In the genomic region with DNA sequence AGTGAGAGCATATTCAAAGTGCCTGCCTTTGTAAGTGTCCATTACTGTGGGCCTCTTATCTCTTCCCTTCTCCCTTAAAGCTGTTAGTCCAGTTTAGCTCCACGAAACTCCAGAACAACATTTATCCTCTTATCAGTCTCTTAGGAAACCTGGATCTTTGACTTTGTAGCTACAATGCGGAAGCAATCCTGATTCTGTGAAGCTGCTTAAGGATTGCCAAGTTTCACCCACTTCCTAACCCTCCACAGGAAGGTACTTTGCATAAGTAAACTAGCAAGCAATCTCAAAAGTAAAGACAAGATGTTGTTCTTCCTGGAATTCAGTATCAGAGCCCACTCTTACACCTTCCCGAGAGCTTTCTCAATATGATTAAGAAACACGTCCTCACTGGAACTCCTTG, we compare ENCODE assay signal across 21 cellular contexts.
A peak's percentile ranks its signal among the peaks of the same experiment; 100 is the strongest.
DNase-seq lines count a peak whose midpoint lies in the region; ATAC-seq and TF ChIP-seq lines count a peak whose summit lies in the region.
"Had no signal": no experiment of that assay in that cellular context is flagged by ENCODE, and none has a peak within 500 bp of the region (broad histone marks: within the 10 kb centered on the region; RNA-seq: fewer than 3 reads in every experiment).

No MANE protein-coding gene starts in this region.

- H3K9me3 Mint-ChIP-seq in endodermal cell (peaks cover 8% of the 10 kb centered on the region), progenitor cell of endocrine pancreas (ENCODE audit: low read depth) (no peaks in the 10 kb centered on the region)
- H3K9me3 Mint-ChIP-seq: HFFc6 had no signal

- no peak overlapping the region for H3K4me2 ChIP-seq in SK-N-SH

- H3K4me1 Mint-ChIP-seq in endodermal cell, result peaks cover 60% of the 10 kb centered on the region
- peaks cover 21% of the 10 kb centered on the region for H3K4me1 Mint-ChIP-seq in progenitor cell of endocrine pancreas (ENCODE audit: low read depth)

- H3K36me3 ChIP-seq in endodermal cell (ENCODE audit: control insufficient read depth, insufficient read depth, low read length), result no peaks in the 10 kb centered on the region
- no peaks in the 10 kb centered on the region for H3K36me3 ChIP-seq in lower lobe of right lung
- no peaks in the 10 kb centered on the region for H3K36me3 ChIP-seq in SK-N-SH (replicated peaks in 1 of 2; ENCODE audit: control insufficient read depth in 1 of 2, insufficient read depth in 2 of 2, low read length in 1 of 2)

- H3K4me1 ChIP-seq in endodermal cell (ENCODE audit: control insufficient read depth, insufficient read depth, low read length) (peaks cover 3% of the 10 kb centered on the region), lower lobe of right lung (no peaks in the 10 kb centered on the region), SK-N-SH (ENCODE audit: control insufficient read depth in 1 of 2, insufficient read depth in 2 of 2, low read depth in 1 of 2, low read length in 1 of 2) (peaks cover 0 to 7% of the 10 kb centered on the region in 2 experiments; a peak in 2 of 4 replicates)

- ATAC-seq in lower lobe of right lung (peak; percentile 93 to 96), sciatic nerve (no peak)
- ATAC-seq: Right ventricle myocardium inferior had no signal

- H3K9me3 ChIP-seq in endodermal cell (ENCODE audit: control insufficient read depth, low read length) (peaks cover 14% of the 10 kb centered on the region), lower lobe of right lung (no peaks in the 10 kb centered on the region), SK-N-SH (no peaks in the 10 kb centered on the region)

- peaks cover 32% of the 10 kb centered on the region for H3K27me3 ChIP-seq in endodermal cell (ENCODE audit: control insufficient read depth, insufficient read depth, low read length, poor library complexity, severe bottlenecking)
- H3K27me3 ChIP-seq in lower lobe of right lung (ENCODE audit: low read depth), result no peaks in the 10 kb centered on the region
- H3K27me3 ChIP-seq in SK-N-SH (ENCODE audit: insufficient read depth), result no peaks in the 10 kb centered on the region

- H3K79me2 ChIP-seq in SK-N-SH (ENCODE audit: insufficient read depth), result no peaks in the 10 kb centered on the region

- H3K9me2 ChIP-seq in SK-N-SH, result no peaks in the 10 kb centered on the region

- no peak overlapping the region for H2AFZ ChIP-seq in SK-N-SH (ENCODE audit: low read depth)

- no peaks in the 10 kb centered on the region for H3F3A ChIP-seq in SK-N-SH (replicated peaks; ENCODE audit: insufficient read depth)

- no peak overlapping the region for H3K4me3 Mint-ChIP-seq in endodermal cell
- H3K4me3 Mint-ChIP-seq in progenitor cell of endocrine pancreas (ENCODE audit: low read depth), result no peak overlapping the region
- H3K4me3 Mint-ChIP-seq: HFFc6 had no signal

- no peaks in the 10 kb centered on the region for H3K36me3 Mint-ChIP-seq in endodermal cell (ENCODE audit: low read depth)
- no peaks in the 10 kb centered on the region for H3K36me3 Mint-ChIP-seq in progenitor cell of endocrine pancreas (ENCODE audit: insufficient read depth)

- CTCF ChIA-PET in SK-N-SH (lab: Yijun Ruan, JAX), result interaction anchor here (0.6 to 1.1 kb wide), 4 partner anchors 11 to 321 kb away, joined by 3 to 4 read pairs (median 3); no protein-coding TSS in a partner anchor

- intact Hi-C loops in lower lobe of right lung (cut with DNase I), result no loop called here
- intact Hi-C loops in sciatic nerve (cut with DNase I), result no loop called here

- 60 to 84% methylated on average over 2 to 4 of the region's 4 CpGs for WGBS in endodermal cell (ENCODE audit: insufficient coverage in 1 of 2, insufficient read length in 1 of 2), 2 experiments
- WGBS in SK-N-SH (ENCODE audit: low lambda C conversion rate), result 32% methylated on average over 4 of the region's 4 CpGs

- peak; percentile 43 for DNase-seq in amniotic epithelial cell (ENCODE audit: low read depth)
- DNase-seq in endodermal cell, result no peak
- no peak for DNase-seq in lower lobe of right lung
- no peak for DNase-seq in progenitor cell of endocrine pancreas (ENCODE audit: low spot score, unreplicated experiment)
- no peak for DNase-seq in foreskin melanocyte
- DNase-seq in sciatic nerve (ENCODE audit: low spot score), result no peak
- DNase-seq in NCI-H2196 treated with DMSO at 0.1 percent for 48 hours (lab: John Stamatoyannopoulos, UW; ENCODE audit: unreplicated experiment), result no peak
- no peak for DNase-seq in SK-N-SH
- DNase-seq: AML-193; DMS79 treated with DMSO at 0.1 percent for 48 hours; H7; HFFc6; IMR-90; NCI-H1436; NCI-H1930; NCI-H446; NCI-H526 treated with DMSO at 0.1 percent for 48 hours; NK-92 treated with Interleukin-12 subunit alpha and Interleukin-12 subunit beta, amount 100 ng/mL, for 24 hours had no signal

- H3K27ac ChIP-seq in endodermal cell (ENCODE audit: low read depth, low read length) (no peak overlapping the region), lower lobe of right lung (peak overlapping the region; percentile 55), SK-N-SH (ENCODE audit: low read depth in 2 of 2, low read length in 1 of 2) (no peak overlapping the region)
- H3K27ac ChIP-seq: C4-2B, HL-60 had no signal

- no peak for TF ChIP-seq RAD21 in SK-N-SH (IDR thresholded peaks at IDR 0.05; ENCODE audit: low read length)

- TF ChIP-seq CTCF in endodermal cell (conservative IDR thresholded peaks at IDR 0.05) (no peak), lower lobe of right lung (IDR thresholded peaks at IDR 0.05) (no peak), progenitor cell of endocrine pancreas (IDR thresholded peaks at IDR 0.05; ENCODE audit: unreplicated experiment) (no peak), SK-N-SH (IDR thresholded peaks at IDR 0.05) (no peak)

- no peak overlapping the region for H3K9ac ChIP-seq in endodermal cell (ENCODE audit: extremely low read depth, low read length, poor library complexity, severe bottlenecking)
- H3K9ac ChIP-seq in SK-N-SH, result no peak overlapping the region

- peak overlapping the region; percentile 74 for H3K27ac Mint-ChIP-seq in endodermal cell
- peak overlapping the region; percentile 42 for H3K27ac Mint-ChIP-seq in progenitor cell of endocrine pancreas
- H3K27ac Mint-ChIP-seq: HFFc6 had no signal

- no peak for TF ChIP-seq EP300 in SK-N-SH (IDR thresholded peaks at IDR 0.05; ENCODE audit: borderline replicate concordance in 1 of 2, low read depth in 1 of 2, low read length in 1 of 2)

- no peaks in the 10 kb centered on the region for H4K20me1 ChIP-seq in SK-N-SH (ENCODE audit: insufficient read depth)

- peaks cover 47% of the 10 kb centered on the region for H3K27me3 Mint-ChIP-seq in endodermal cell (ENCODE audit: insufficient read depth)
- H3K27me3 Mint-ChIP-seq in progenitor cell of endocrine pancreas, result no peaks in the 10 kb centered on the region

- POLR2A ChIA-PET in SK-N-SH (lab: Yijun Ruan, JAX), result no interaction called here

- no peak overlapping the region for H3K4me3 ChIP-seq in endodermal cell (ENCODE audit: low read length)
- H3K4me3 ChIP-seq in lower lobe of right lung, result no peak overlapping the region
- H3K4me3 ChIP-seq in SK-N-SH (ENCODE audit: low read depth in 2 of 2, low read length in 1 of 2), result no peak overlapping the region

TF ChIP-seq in SK-N-SH, 30 proteins besides CTCF, POLR2A, EP300 and RAD21 (continues in another document):
- no peak for TF ChIP-seq IRF3 (IDR thresholded peaks at IDR 0.05; ENCODE audit: low read depth, low read length)
- TF ChIP-seq GATA2 (CRISPR knock-in tag; IDR thresholded peaks at IDR 0.05), result no peak
- TF ChIP-seq ZBTB33 (IDR thresholded peaks at IDR 0.05; ENCODE audit: borderline replicate concordance, low read depth), result no peak
- TF ChIP-seq, protein P1, sequence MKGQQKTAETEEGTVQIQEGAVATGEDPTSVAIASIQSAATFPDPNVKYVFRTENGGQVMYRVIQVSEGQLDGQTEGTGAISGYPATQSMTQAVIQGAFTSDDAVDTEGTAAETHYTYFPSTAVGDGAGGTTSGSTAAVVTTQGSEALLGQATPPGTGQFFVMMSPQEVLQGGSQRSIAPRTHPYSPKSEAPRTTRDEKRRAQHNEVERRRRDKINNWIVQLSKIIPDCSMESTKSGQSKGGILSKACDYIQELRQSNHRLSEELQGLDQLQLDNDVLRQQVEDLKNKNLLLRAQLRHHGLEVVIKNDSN (IDR thresholded peaks at IDR 0.05; ENCODE audit: borderline replicate concordance, low read depth), result no peak
- TF ChIP-seq RCOR1 (IDR thresholded peaks at IDR 0.05; ENCODE audit: low read length), result no peak
- no peak for TF ChIP-seq TCF12 (IDR thresholded peaks at IDR 0.05)
- no peak for TF ChIP-seq SMC3 (IDR thresholded peaks at IDR 0.05; ENCODE audit: low read depth, low read length)
- TF ChIP-seq MAX (IDR thresholded peaks at IDR 0.05; ENCODE audit: low read depth), result no peak
- no peak for TF ChIP-seq POLR2AphosphoS5 (IDR thresholded peaks at IDR 0.05; ENCODE audit: low read depth, low read length)
- no peak for TF ChIP-seq JUND (IDR thresholded peaks at IDR 0.05)
- TF ChIP-seq SIN3A (IDR thresholded peaks at IDR 0.05; ENCODE audit: borderline replicate concordance, low read depth, low read length), result no peak
